Comparison of ENCODE assay signal across 8 cellular contexts in genomic region chr6:127266892-127267741, GRCh38.
A peak's percentile ranks its signal among the peaks of the same experiment; 100 is the strongest.
DNase-seq lines count a peak whose midpoint lies in the region; ATAC-seq lines count a peak whose summit lies in the region.

No MANE protein-coding gene starts in this region.

- ATAC-seq in GM18870 (IDR thresholded peaks at IDR 0.05; ENCODE audit: unreplicated experiment) (peak; percentile 54), HG03097 (IDR thresholded peaks at IDR 0.05; ENCODE audit: low FRiP score, unreplicated experiment) (peak; percentile 65)
- peak; percentile 62 for ATAC-seq in effector memory CD8-positive, alpha-beta T cell (replicated peaks)

- peak overlapping the region; percentile 97 to 99 for H3K27ac Mint-ChIP-seq in effector memory CD8-positive, alpha-beta T cell

- no peaks in the 10 kb centered on the region for H3K9me3 Mint-ChIP-seq in effector memory CD8-positive, alpha-beta T cell

- peak overlapping the region; percentile 96 for H3K4me3 Mint-ChIP-seq in effector memory CD8-positive, alpha-beta T cell

- DNase-seq in AG20443 (ENCODE audit: low spot score) (peak; percentile 82), NCI-H69 (lab: John Stamatoyannopoulos, UW) (peak; percentile 84), midbrain (lab: John Stamatoyannopoulos, UW) (peak; percentile 75)
- DNase-seq in activated CD8-positive, alpha-beta memory T cell treated with anti-CD3 and anti-CD28 coated beads for 4 hours (ENCODE audit: low read depth in 2 of 2) = peak; percentile 14 to 23
- DNase-seq in effector memory CD8-positive, alpha-beta T cell = peak; percentile 37 to 44 (median 43)
- peak; percentile 18 to 20 for DNase-seq in stimulated activated CD8-positive, alpha-beta memory T cell treated with anti-CD3 and anti-CD28 coated beads, Interleukin-7, amount 100 ng/mL, for 1 hour (ENCODE audit: low read depth in 2 of 2)

- peaks cover 16% of the 10 kb centered on the region for H3K36me3 Mint-ChIP-seq in effector memory CD8-positive, alpha-beta T cell (ENCODE audit: insufficient read depth)

- peaks cover 25 to 33% of the 10 kb centered on the region in 2 donors for H3K4me1 Mint-ChIP-seq in effector memory CD8-positive, alpha-beta T cell (ENCODE audit: low read depth in 2 of 2)

- H3K27me3 Mint-ChIP-seq in effector memory CD8-positive, alpha-beta T cell = no peaks in the 10 kb centered on the region

Comparison
In these comparisons a context has a peak if more than half of its experiments do, and no peak if none do; other contexts are left out.
1. Peak in every context shown above with its lines: DNase-seq and ATAC-seq.
2. DNase-seq: peak in every context shown above with its lines; median percentile 84 in NCI-H69; 82 in AG20443; 75 in midbrain; 43 in effector memory CD8-positive, alpha-beta T cell; 19 in stimulated activated CD8-positive, alpha-beta memory T cell treated with anti-CD3 and anti-CD28 coated beads, Interleukin-7, amount 100 ng/mL, for 1 hour; 18 in activated CD8-positive, alpha-beta memory T cell treated with anti-CD3 and anti-CD28 coated beads for 4 hours.